Comparison of ENCODE assay signal across 8 cellular contexts in the genomic region with DNA sequence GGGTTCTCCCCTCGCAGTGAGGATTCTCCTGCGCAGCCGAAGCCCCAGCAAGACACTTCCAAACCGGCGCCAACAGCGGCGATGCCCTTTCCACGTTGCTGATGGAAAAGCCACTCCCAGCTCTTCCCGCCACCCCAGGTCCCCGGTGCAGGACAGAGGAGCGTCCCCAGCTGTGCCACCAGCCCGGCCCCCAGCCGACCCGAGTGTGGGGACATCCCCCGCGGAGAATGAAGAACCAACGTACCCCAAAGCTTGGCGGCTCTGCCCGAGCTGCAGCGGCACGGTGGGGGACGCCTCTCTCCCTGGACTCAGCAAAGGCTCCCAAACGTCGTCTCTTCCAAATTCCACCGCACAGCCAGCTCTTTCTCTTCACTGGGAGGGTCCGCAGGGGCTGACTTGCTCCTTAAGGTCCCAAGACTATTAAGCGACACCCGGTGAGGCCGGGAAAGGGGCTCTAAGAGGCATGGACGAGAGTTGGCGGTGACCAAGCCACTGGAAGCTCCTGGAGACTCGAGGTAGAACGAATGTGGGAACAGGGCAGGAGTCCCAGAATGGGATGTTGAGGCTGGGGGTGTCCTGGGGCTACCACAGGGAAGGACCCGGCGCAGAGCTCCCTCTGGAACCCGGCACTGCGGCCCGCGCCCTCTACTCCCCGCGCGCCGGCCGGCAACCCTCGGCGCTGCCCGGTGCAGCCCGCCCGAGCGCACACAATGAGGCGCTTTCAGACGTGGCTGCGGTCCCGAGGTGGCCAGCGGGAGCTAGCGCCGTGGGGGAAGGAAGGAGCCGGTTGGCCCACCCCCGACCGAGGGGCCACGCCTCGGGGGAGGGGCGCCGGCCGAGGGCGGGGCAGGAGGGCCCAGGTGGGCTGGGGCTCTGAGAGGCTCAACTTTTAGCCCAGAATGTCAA. TPM values are rescaled to one million over a fixed set of nuclear protein-coding genes. Genes with fewer than 3 reads are reported as not detected.
A peak's percentile ranks its signal among the peaks of the same experiment; 100 is the strongest.
DNase-seq lines count a peak whose midpoint lies in the region; ATAC-seq and TF ChIP-seq lines count a peak whose summit lies in the region.

TSS of gene CHST6 (minus strand) at position 746 of the 906 bp plus-strand sequence. CDS start 15,613 bp downstream, outside the sequence.

- peak within 1 kb of the TSS; percentile 80 for H2AFZ ChIP-seq in neural progenitor cell (replicated peaks)

- H3K36me3 ChIP-seq in neural progenitor cell: no peaks in the 10 kb centered on the region

- H3K9me3 Mint-ChIP-seq in activated CD8-positive, alpha-beta memory T cell treated with anti-CD3 and anti-CD28 coated beads, Interleukin-2, amount 10 ng/mL, durations not matched to agents 7 days and 5 days (ENCODE audit: low read depth): no peaks in the 10 kb centered on the region
- H3K9me3 Mint-ChIP-seq in neural progenitor cell: no peaks in the 10 kb centered on the region

- H3K9me3 ChIP-seq in neural progenitor cell (ENCODE audit: low read depth): no peaks in the 10 kb centered on the region

- TF ChIP-seq CTCF in fibroblast of villous mesenchyme (IDR thresholded peaks at IDR 0.05; ENCODE audit: insufficient read depth, low read depth, low read length) (no peak), neural progenitor cell (IDR thresholded peaks at IDR 0.05) (no peak)

- CTCF ChIA-PET in activated CD8-positive, alpha-beta memory T cell treated with anti-CD3 and anti-CD28 coated beads, Interleukin-2, amount 10 ng/mL, durations not matched to agents 7 days and 5 days (lab: Charles Lee): interaction anchor here (1.0 to 1.8 kb wide), 6 partner anchors 16 to 123 kb away, joined by 3 to 6 read pairs (median 3); no protein-coding TSS in a partner anchor

- peak within 1 kb of the TSS; percentile 48 for H3K4me3 ChIP-seq in fibroblast of villous mesenchyme (ENCODE audit: low read depth, low read length)
- H3K4me3 ChIP-seq in neural progenitor cell: peak within 1 kb of the TSS; percentile 77

- DNase-seq in activated T-cell treated with anti-CD3 and anti-CD28 coated beads for 24 hours (ENCODE audit: low read depth) (peak; percentile 1), activated T-cell treated with anti-CD3 and anti-CD28 coated beads for 4 hours (no peak), fibroblast of villous mesenchyme (ENCODE audit: low read depth) (no peak), neural progenitor cell (ENCODE audit: low spot score) (peak; percentile 84), GDM1 (lab: John Stamatoyannopoulos, UW) (no peak), NCI-H2029 (lab: John Stamatoyannopoulos, UW) (no peak)
- peak; percentile 46 for DNase-seq in activated CD8-positive, alpha-beta memory T cell treated with anti-CD3 and anti-CD28 coated beads, Interleukin-2, amount 10 ng/mL, durations not matched to agents 7 days and 5 days

- H3K79me2 ChIP-seq in neural progenitor cell (ENCODE audit: low read depth): peaks cover 9% of the 10 kb centered on the region

- H3K9ac ChIP-seq in neural progenitor cell: no peak within 1 kb of the TSS

- H3K4me1 Mint-ChIP-seq in activated CD8-positive, alpha-beta memory T cell treated with anti-CD3 and anti-CD28 coated beads, Interleukin-2, amount 10 ng/mL, durations not matched to agents 7 days and 5 days: peaks cover 7% of the 10 kb centered on the region
- peaks cover 13% of the 10 kb centered on the region for H3K4me1 Mint-ChIP-seq in neural progenitor cell

- H3K4me2 ChIP-seq in neural progenitor cell: peak within 1 kb of the TSS; percentile 96

- no peaks in the 10 kb centered on the region for H3K36me3 Mint-ChIP-seq in activated CD8-positive, alpha-beta memory T cell treated with anti-CD3 and anti-CD28 coated beads, Interleukin-2, amount 10 ng/mL, durations not matched to agents 7 days and 5 days
- no peaks in the 10 kb centered on the region for H3K36me3 Mint-ChIP-seq in neural progenitor cell

- peaks cover 21% of the 10 kb centered on the region for H3K4me1 ChIP-seq in neural progenitor cell

- no peak within 1 kb of the TSS for H3K27ac Mint-ChIP-seq in activated CD8-positive, alpha-beta memory T cell treated with anti-CD3 and anti-CD28 coated beads, Interleukin-2, amount 10 ng/mL, durations not matched to agents 7 days and 5 days
- no peak within 1 kb of the TSS for H3K27ac Mint-ChIP-seq in neural progenitor cell

- H3K27me3 ChIP-seq in neural progenitor cell: peaks cover 8% of the 10 kb centered on the region

- H3K27me3 Mint-ChIP-seq in activated CD8-positive, alpha-beta memory T cell treated with anti-CD3 and anti-CD28 coated beads, Interleukin-2, amount 10 ng/mL, durations not matched to agents 7 days and 5 days: peaks cover 35% of the 10 kb centered on the region
- peaks cover 11% of the 10 kb centered on the region for H3K27me3 Mint-ChIP-seq in neural progenitor cell (ENCODE audit: insufficient read depth, low read depth)

- H4K20me1 ChIP-seq in neural progenitor cell (ENCODE audit: low read depth): peaks cover 7% of the 10 kb centered on the region

- peak within 1 kb of the TSS; percentile 22 for H3K4me3 Mint-ChIP-seq in activated CD8-positive, alpha-beta memory T cell treated with anti-CD3 and anti-CD28 coated beads, Interleukin-2, amount 10 ng/mL, durations not matched to agents 7 days and 5 days
- H3K4me3 Mint-ChIP-seq in neural progenitor cell: peak within 1 kb of the TSS; percentile 89

- ATAC-seq in HG02973 (IDR thresholded peaks at IDR 0.05; ENCODE audit: unreplicated experiment): peak; percentile 46
- ATAC-seq in activated CD8-positive, alpha-beta memory T cell treated with anti-CD3 and anti-CD28 coated beads, Interleukin-2, amount 10 ng/mL, durations not matched to agents 7 days and 5 days: peak; percentile 84

- no peak within 1 kb of the TSS for H3K27ac ChIP-seq in neural progenitor cell

- peaks cover 34% of the 10 kb centered on the region for H3F3A ChIP-seq in neural progenitor cell (ENCODE audit: low read depth)

RNA-seq across cellular contexts. Expression of gene CHST6, which starts in this region (rescaled TPM):
- total RNA-seq in activated CD8-positive, alpha-beta memory T cell treated with anti-CD3 and anti-CD28 coated beads, Interleukin-2, amount 10 ng/mL, durations not matched to agents 7 days and 5 days: under 1 TPM in 1 of 2 experiments, not detected in 1; 0.05 TPM
- total RNA-seq in fibroblast of villous mesenchyme (under 0.01 TPM in 2 replicates), neural progenitor cell (ENCODE audit: low replicate concordance) (6.2 and 12.5 TPM in 2 replicates)

Comparison
In these comparisons a context has a peak if more than half of its experiments do, and no peak if none do; other contexts are left out.
1. DNase-seq: peak in activated T-cell treated with anti-CD3 and anti-CD28 coated beads for 24 hours (single experiment) and neural progenitor cell (single experiment); none in activated T-cell treated with anti-CD3 and anti-CD28 coated beads for 4 hours (single experiment), fibroblast of villous mesenchyme (single experiment), GDM1 (single experiment) and NCI-H2029 (single experiment).
2. Peak in DNase-seq and ATAC-seq in activated CD8-positive, alpha-beta memory T cell treated with anti-CD3 and anti-CD28 coated beads, Interleukin-2, amount 10 ng/mL, durations not matched to agents 7 days and 5 days; RNA of the gene not detected or under 1 TPM.